Comparison of ENCODE assay signal across 12 cellular contexts in the genomic region with DNA sequence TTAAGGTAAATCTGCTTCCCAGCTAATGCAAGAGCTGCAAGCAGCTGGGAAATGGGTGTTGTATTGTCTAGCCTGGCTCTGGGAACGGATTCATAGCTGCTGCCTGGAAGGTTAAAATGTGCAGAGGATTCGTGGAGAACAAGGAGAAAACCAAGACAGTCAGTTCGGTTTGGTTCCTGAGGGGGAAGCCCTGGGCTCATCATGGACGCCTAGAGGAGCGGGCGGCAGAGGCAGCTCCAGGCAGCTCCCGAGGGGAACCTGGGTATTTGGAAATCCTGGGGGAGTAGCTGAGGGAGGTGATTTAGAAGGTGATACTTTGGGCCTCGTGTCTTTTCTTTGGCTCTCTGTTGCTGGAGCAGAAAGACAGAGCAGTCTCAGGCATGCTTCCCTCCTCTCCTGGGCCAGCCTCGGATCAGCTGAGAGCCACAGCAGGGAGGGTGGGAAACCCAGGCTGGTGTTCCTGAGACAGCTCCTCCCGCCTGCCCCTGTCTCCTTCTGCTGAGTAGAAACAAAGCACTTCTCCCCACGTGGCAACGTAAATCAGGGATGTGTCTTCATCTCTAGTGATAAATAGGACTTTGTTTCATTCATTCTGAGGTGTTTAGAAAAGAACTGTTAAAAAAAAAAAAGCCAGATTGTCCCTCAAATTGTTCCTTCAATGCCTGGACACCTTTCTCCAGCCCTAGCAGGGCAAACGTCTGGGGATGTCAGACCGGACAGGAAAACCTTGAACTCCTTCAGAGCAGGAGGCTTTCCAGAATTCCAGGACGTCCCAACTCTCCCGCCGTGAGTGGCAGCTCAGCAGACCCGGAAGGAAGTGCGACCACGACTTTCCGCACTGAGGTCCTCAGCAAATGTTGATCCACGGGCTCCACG.
DNase-seq lines count a peak whose midpoint lies in the region; ATAC-seq and TF ChIP-seq lines count a peak whose summit lies in the region.
"Had no signal": no experiment of that assay in that cellular context is flagged by ENCODE, and none has a peak within 500 bp of the region (broad histone marks: within the 10 kb centered on the region; RNA-seq: fewer than 3 reads in every experiment).

No MANE protein-coding gene starts in this region.

- H3K4me2 ChIP-seq in hepatocyte, result no peak overlapping the region

- no peak for TF ChIP-seq POLR2A in gastroesophageal sphincter (IDR thresholded peaks at IDR 0.05)
- TF ChIP-seq POLR2A in ovary (IDR thresholded peaks at IDR 0.05), result no peak

- TF ChIP-seq EP300 in gastroesophageal sphincter (IDR thresholded peaks at IDR 0.05), result no peak
- TF ChIP-seq EP300 in ovary (IDR thresholded peaks at IDR 0.05), result no peak

- no peaks in the 10 kb centered on the region for H3K9me2 ChIP-seq in hepatocyte (replicated peaks; ENCODE audit: insufficient read depth)

- no peaks in the 10 kb centered on the region for H3K9me3 ChIP-seq in HUES64 (ENCODE audit: insufficient read depth, low read depth, low read length)
- no peaks in the 10 kb centered on the region for H3K9me3 ChIP-seq in gastroesophageal sphincter
- no peaks in the 10 kb centered on the region for H3K9me3 ChIP-seq in ovary
- H3K9me3 ChIP-seq in hepatocyte (ENCODE audit: low read depth), result no peaks in the 10 kb centered on the region

- H3K4me1 ChIP-seq in HUES64 (ENCODE audit: insufficient read depth, low read length), result peaks cover 28% of the 10 kb centered on the region
- H3K4me1 ChIP-seq in gastroesophageal sphincter, result peaks cover 0 to 44% (median 7%) of the 10 kb centered on the region in 3 donors
- no peaks in the 10 kb centered on the region for H3K4me1 ChIP-seq in ovary (ENCODE audit: insufficient read depth)
- no peaks in the 10 kb centered on the region for H3K4me1 ChIP-seq in hepatocyte (ENCODE audit: insufficient read depth)

- H3K27me3 ChIP-seq in HUES64 (ENCODE audit: insufficient read depth, low read length) (peaks cover 6% of the 10 kb centered on the region; the same call in 1 of the 2 replicates), gastroesophageal sphincter (peaks cover 7% of the 10 kb centered on the region), ovary (no peaks in the 10 kb centered on the region), hepatocyte (no peaks in the 10 kb centered on the region)

- H3K27ac ChIP-seq in HUES64 (ENCODE audit: low read depth, low read length), result peak overlapping the region; percentile 84; the same call in 1 of the 2 replicates
- H3K27ac ChIP-seq in gastroesophageal sphincter, result peak overlapping the region in 3 of 4 donors; percentile 38 to 64 (median 44)
- H3K27ac ChIP-seq in ovary, result no peak overlapping the region
- no peak overlapping the region for H3K27ac ChIP-seq in hepatocyte

- DNase-seq in Ammon's horn (ENCODE audit: low spot score) (peak; percentile 34), ovary (peak in 3 of 5 donors; percentile 19 to 43 (median 38)), hippocampal formation (lab: John Stamatoyannopoulos, UW) (no peak), foreskin fibroblast (no peak), hepatocyte (ENCODE audit: low spot score) (no peak), NCI-H226 (no peak)
- DNase-seq: activated naive CD8-positive, alpha-beta T cell treated with anti-CD3 and anti-CD28 coated beads, Interleukin-2, amount 10 ng/mL, durations not matched to agents 7 days and 5 days; AML-193; NCI-H1436; stimulated activated CD4-positive, alpha-beta T cell treated with anti-CD3 and anti-CD28 coated beads, Interleukin-2, amount 100 ng/mL, for 48 hours had no signal

- no peak overlapping the region for H3K4me3 ChIP-seq in HUES64 (ENCODE audit: low read length)
- no peak overlapping the region for H3K4me3 ChIP-seq in gastroesophageal sphincter
- H3K4me3 ChIP-seq in ovary, result no peak overlapping the region
- no peak overlapping the region for H3K4me3 ChIP-seq in foreskin fibroblast (ENCODE audit: low read depth in 1 of 2, low read length in 2 of 2)
- H3K4me3 ChIP-seq in hepatocyte, result no peak overlapping the region

- TF ChIP-seq CTCF in gastroesophageal sphincter (IDR thresholded peaks at IDR 0.05), result no peak
- TF ChIP-seq CTCF in ovary (IDR thresholded peaks at IDR 0.05), result no peak
- TF ChIP-seq CTCF in foreskin fibroblast (IDR thresholded peaks at IDR 0.05; ENCODE audit: low read depth, low read length), result no peak
- no peak for TF ChIP-seq CTCF in hepatocyte (IDR thresholded peaks at IDR 0.05; ENCODE audit: poor library complexity)

- no peaks in the 10 kb centered on the region for H4K20me1 ChIP-seq in hepatocyte (ENCODE audit: insufficient read depth, poor library complexity, severe bottlenecking)

- WGBS in HUES64, result 73% methylated on average over 21 of the region's 23 CpGs
- WGBS in gastroesophageal sphincter (ENCODE audit: low coverage in 1 of 2), 2 donors, result 52 to 66% methylated on average over 8 to 10 of the region's 23 CpGs
- WGBS in ovary, 3 donors, result 29 to 39% (median 36%) methylated on average over 23 of the region's 23 CpGs
- 75% methylated on average over 23 of the region's 23 CpGs for WGBS in hepatocyte (ENCODE audit: low lambda C conversion rate, missing lambda C conversion rate)

- H3K36me3 ChIP-seq in HUES64 (ENCODE audit: insufficient read depth, low read length) (no peaks in the 10 kb centered on the region), gastroesophageal sphincter (no peaks in the 10 kb centered on the region), ovary (no peaks in the 10 kb centered on the region), hepatocyte (replicated peaks; ENCODE audit: insufficient read depth, low read depth) (no peaks in the 10 kb centered on the region)

- 0 out of 2 replicates have a peak overlapping the region, but pooled peaks have one; percentile 57 for H3K9ac ChIP-seq in HUES64 (ENCODE audit: low read depth, low read length)

- no peaks in the 10 kb centered on the region for H3K79me2 ChIP-seq in hepatocyte

- no peak for ATAC-seq in gastroesophageal sphincter

- H2AFZ ChIP-seq in hepatocyte, result no peak overlapping the region

- intact Hi-C loops in ovary (cut with DNase I), result loop anchor here in 1 of 4 donors (10.0 kb wide), 1 partner anchor 1927 kb away; no protein-coding TSS in a partner anchor

Comparison
In these comparisons a context has a peak if more than half of its experiments do, and no peak if none do; other contexts are left out.
1. DNase-seq: peak in Ammon's horn (single experiment) and ovary (3 of 5); none in hippocampal formation (0 of 2), foreskin fibroblast (0 of 2), hepatocyte (single experiment) and NCI-H226 (single experiment).
2. H3K27ac ChIP-seq: peak in HUES64 (single experiment) and gastroesophageal sphincter (3 of 4); none in ovary (0 of 2) and hepatocyte (single experiment).